Comparison of ENCODE assay signal across 17 cellular contexts in genomic region chr5:170795154-170795553, GRCh38. TPM values are rescaled to one million over a fixed set of nuclear protein-coding genes. Genes with fewer than 3 reads are reported as not detected.
A peak's percentile ranks its signal among the peaks of the same experiment; 100 is the strongest.
DNase-seq lines count a peak whose midpoint lies in the region; ATAC-seq and TF ChIP-seq lines count a peak whose summit lies in the region.
"Had no signal": no experiment of that assay in that cellular context is flagged by ENCODE, and none has a peak within 500 bp of the region (broad histone marks: within the 10 kb centered on the region; RNA-seq: fewer than 3 reads in every experiment).

No MANE protein-coding gene starts in this region.

- TF ChIP-seq CTCF in Calu3 (IDR thresholded peaks at IDR 0.05; ENCODE audit: unreplicated experiment): no peak
- TF ChIP-seq CTCF in mesothelial cell of epicardium (IDR thresholded peaks at IDR 0.05; ENCODE audit: unreplicated experiment): no peak

- no TSS peak for BruUV-seq in Calu3 (replicated peaks; lab: Mats Ljungman, UMichigan)

- no peaks in the 10 kb centered on the region for H3K27me3 Mint-ChIP-seq in Calu3 (ENCODE audit: unreplicated experiment)
- no peaks in the 10 kb centered on the region for H3K27me3 Mint-ChIP-seq in mesothelial cell of epicardium (ENCODE audit: low read depth)
- H3K27me3 Mint-ChIP-seq: CD4-positive, alpha-beta memory T cell; CD4-positive, CD25-positive, alpha-beta regulatory T cell had no signal

- ATAC-seq in Right ventricle myocardium inferior (no peak), SK-N-SH treated with all-trans-retinoic acid at 6 μM for 48 hours (no peak)

- H3K27ac Mint-ChIP-seq in Calu3 (ENCODE audit: unreplicated experiment): peak overlapping the region; percentile 37
- peak overlapping the region; percentile 39 for H3K27ac Mint-ChIP-seq in mesothelial cell of epicardium
- H3K27ac Mint-ChIP-seq: CD14-positive monocyte; CD4-positive, alpha-beta memory T cell; CD4-positive, CD25-positive, alpha-beta regulatory T cell; CD8-positive, alpha-beta memory T cell had no signal

- DNase-seq in cardiac septum (ENCODE audit: low spot score) (peak; percentile 59), Right ventricle myocardium inferior (ENCODE audit: missing footprints) (no peak), Calu3 (no peak), mesothelial cell of epicardium (ENCODE audit: low spot score in 2 of 2, unreplicated experiment in 2 of 2) (no peak)
- DNase-seq in activated effector memory CD4-positive, alpha-beta T cell treated with anti-CD3 and anti-CD28 coated beads, Interleukin-2, amount 50 U/mL, for 16 hours: no peak
- DNase-seq: 8988T; ACHN; BE2C; C1 segment of cervical spinal cord; CD4-positive, alpha-beta memory T cell; CD4-positive, CD25-positive, alpha-beta regulatory T cell; CD8-positive, alpha-beta memory T cell; COR-L47; DMS79 treated with DMSO at 0.1 percent for 48 hours; GF-D8 had no signal

- CTCF ChIA-PET in Calu3 (lab: Charles Lee): interaction anchor here (1.0 to 1.4 kb wide), 3 partner anchors 14 to 71 kb away, joined by 3 read pairs; no protein-coding TSS in a partner anchor

- H3K4me3 Mint-ChIP-seq in Calu3 (ENCODE audit: low read depth, unreplicated experiment) (no peak overlapping the region), mesothelial cell of epicardium (no peak overlapping the region)
- H3K4me3 Mint-ChIP-seq: CD14-positive monocyte; CD4-positive, alpha-beta memory T cell; CD4-positive, CD25-positive, alpha-beta regulatory T cell; CD8-positive, alpha-beta memory T cell had no signal

- H3K9me3 Mint-ChIP-seq in Calu3 (ENCODE audit: low read depth, unreplicated experiment) (no peaks in the 10 kb centered on the region), mesothelial cell of epicardium (no peaks in the 10 kb centered on the region)
- H3K9me3 Mint-ChIP-seq: CD14-positive monocyte had no signal

- H3K36me3 Mint-ChIP-seq in Calu3 (ENCODE audit: insufficient read depth, unreplicated experiment) (peaks cover 97% of the 10 kb centered on the region), mesothelial cell of epicardium (peaks cover 30% of the 10 kb centered on the region)
- H3K36me3 Mint-ChIP-seq: CD14-positive monocyte; CD4-positive, alpha-beta memory T cell; CD4-positive, CD25-positive, alpha-beta regulatory T cell; CD8-positive, alpha-beta memory T cell had no signal

- intact Hi-C loops in cardiac septum (cut with DNase I): no loop called here
- intact Hi-C loops in Right ventricle myocardium inferior (cut with DNase I): no loop called here
- intact Hi-C loops in Calu3 (cut with micrococcal nuclease; ENCODE audit: unreplicated experiment): no loop called here

- peaks cover 26% of the 10 kb centered on the region for H3K4me1 Mint-ChIP-seq in Calu3 (ENCODE audit: low read depth, unreplicated experiment)
- peaks cover 12% of the 10 kb centered on the region for H3K4me1 Mint-ChIP-seq in mesothelial cell of epicardium
- H3K4me1 Mint-ChIP-seq: CD14-positive monocyte; CD4-positive, alpha-beta memory T cell; CD4-positive, CD25-positive, alpha-beta regulatory T cell; CD8-positive, alpha-beta memory T cell had no signal

TF ChIP-seq in SK-N-SH treated with all-trans-retinoic acid at 6 μM for 48 hours, 23 proteins besides CTCF, POLR2A, EP300 and RAD21:
- no peak for TF ChIP-seq ESRRG (CRISPR knock-in tag; IDR thresholded peaks at IDR 0.05)
- TF ChIP-seq CSDC2 (CRISPR knock-in tag; IDR thresholded peaks at IDR 0.05): no peak
- no peak for TF ChIP-seq ARNTL (CRISPR knock-in tag; IDR thresholded peaks at IDR 0.05; ENCODE audit: borderline replicate concordance, low read depth)
- no peak for TF ChIP-seq SNAI2 (CRISPR knock-in tag; IDR thresholded peaks at IDR 0.05)
- TF ChIP-seq PATZ1 (CRISPR knock-in tag; IDR thresholded peaks at IDR 0.05; ENCODE audit: borderline replicate concordance): no peak

RNA-seq across cellular contexts. Expression of gene GABRP, which starts 11.6 kb away (rescaled TPM):
- total RNA-seq in cardiac septum (0.30 TPM), Right ventricle myocardium inferior (0.14 TPM), Calu3 (2022) (1,275 and 1,278 TPM in 2 replicates), mesothelial cell of epicardium (274 to 327 TPM (median 301 TPM) in 3 replicates)
- total RNA-seq: CD4-positive, alpha-beta memory T cell; CD4-positive, CD25-positive, alpha-beta regulatory T cell; CD8-positive, alpha-beta memory T cell had no signal

Comparison
In these comparisons a context has a peak if more than half of its experiments do, and no peak if none do; other contexts are left out.
1. RNA of gene GABRP, which starts 11.6 kb away (total RNA-seq): 1,275 to 1,278 TPM in Calu3 and 274 to 327 TPM in mesothelial cell of epicardium; 0.30 TPM in cardiac septum (single experiment) and 0.14 TPM in Right ventricle myocardium inferior (single experiment); every median in the first group is over 100 times any median in the second.